ENCODE assay signal across 31 cellular contexts in the genomic region with DNA sequence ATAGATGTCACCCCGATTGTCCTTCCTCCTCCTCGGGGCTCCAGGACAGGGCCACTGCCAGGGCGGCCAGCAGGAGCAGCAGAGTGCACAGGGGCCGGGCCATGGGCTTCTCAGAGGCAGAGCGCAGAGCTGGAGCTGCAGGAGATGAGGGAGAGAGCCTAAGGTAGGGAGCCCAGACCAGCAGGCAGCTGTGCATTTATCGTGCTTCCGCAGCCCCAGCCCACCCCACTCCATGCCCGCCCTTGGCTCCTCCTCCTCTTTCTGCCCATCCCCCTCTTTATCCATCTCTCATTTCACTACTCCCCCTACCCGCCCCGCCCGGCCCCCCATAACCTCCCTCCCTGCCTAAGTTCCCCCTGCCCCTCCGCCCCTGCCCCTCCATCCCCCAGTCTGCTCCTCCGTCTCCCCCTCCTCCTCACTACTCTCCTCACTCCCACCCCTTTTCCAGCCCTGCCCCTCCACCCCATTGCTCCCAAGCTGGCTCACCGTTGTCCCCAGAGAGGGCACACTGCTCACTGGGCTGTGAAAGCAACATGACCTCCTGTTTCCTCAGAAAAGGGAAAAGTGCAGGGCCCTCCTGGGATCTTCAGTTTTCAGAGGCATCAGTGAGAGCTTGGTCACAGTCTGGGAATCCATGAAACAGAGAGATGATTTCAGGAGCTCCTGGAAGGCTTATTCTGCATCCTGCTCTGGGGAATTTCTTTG. TPM values are rescaled to one million over a fixed set of nuclear protein-coding genes. Genes with fewer than 3 reads are reported as not detected.
A peak's percentile ranks its signal among the peaks of the same experiment; 100 is the strongest.
DNase-seq lines count a peak whose midpoint lies in the region; ATAC-seq, FAIRE-seq and TF ChIP-seq lines count a peak whose summit lies in the region.
"Had no signal": no experiment of that assay in that cellular context is flagged by ENCODE, and none has a peak within 500 bp of the region (broad histone marks: within the 10 kb centered on the region; RNA-seq: fewer than 3 reads in every experiment).

No MANE protein-coding gene starts in this region.

- no peak overlapping the region for H3K27ac ChIP-seq in astrocyte (ENCODE audit: low read depth, low read length)
- H3K27ac ChIP-seq in lower lobe of right lung = no peak overlapping the region
- H3K27ac ChIP-seq: gastrocnemius medialis, HL-60, stomach had no signal

- H3K4me2 ChIP-seq in astrocyte (ENCODE audit: low read length) = no peak overlapping the region
- H3K4me2 ChIP-seq: smooth muscle cell had no signal

- intact Hi-C loops in lower lobe of right lung (cut with DNase I) = no loop called here

- H3K4me1 ChIP-seq in astrocyte (ENCODE audit: insufficient read depth, low read length) (no peaks in the 10 kb centered on the region), lower lobe of right lung (no peaks in the 10 kb centered on the region)
- H3K4me1 ChIP-seq: gastrocnemius medialis, stomach had no signal

- H3K36me3 Mint-ChIP-seq in astrocyte (ENCODE audit: low read depth, unreplicated experiment) = no peaks in the 10 kb centered on the region
- H3K36me3 Mint-ChIP-seq: CD8-positive, alpha-beta T cell; IgD-negative memory B cell; type B pancreatic cell had no signal

- H3K27me3 Mint-ChIP-seq in astrocyte (ENCODE audit: low read depth, unreplicated experiment) = peaks cover 29% of the 10 kb centered on the region
- H3K27me3 Mint-ChIP-seq: IgD-negative memory B cell had no signal

- no peak for TF ChIP-seq CTCF in astrocyte (IDR thresholded peaks at IDR 0.05; ENCODE audit: insufficient read depth, low read depth, low read length)
- no peak for TF ChIP-seq CTCF in GM10266 (IDR thresholded peaks at IDR 0.05; ENCODE audit: control insufficient read depth, insufficient read depth, low read depth, missing control alignments)
- TF ChIP-seq CTCF in lower lobe of right lung (IDR thresholded peaks at IDR 0.05) = no peak

- H3K9me3 ChIP-seq in astrocyte (ENCODE audit: insufficient read depth, low read depth, low read length) = no peaks in the 10 kb centered on the region
- no peaks in the 10 kb centered on the region for H3K9me3 ChIP-seq in lower lobe of right lung
- H3K9me3 ChIP-seq: gastrocnemius medialis, stomach had no signal

- no peak overlapping the region for H3K9ac ChIP-seq in astrocyte (ENCODE audit: low read length)

- peak; percentile 8 for DNase-seq in NCI-H1092 (lab: John Stamatoyannopoulos, UW)
- no peak for DNase-seq in astrocyte (ENCODE audit: low read depth)
- DNase-seq in iPS-NIHi7 (ENCODE audit: extremely low spot score) = peak; percentile 54
- peak; percentile 61 for DNase-seq in retina
- no peak for DNase-seq in GM10266 (ENCODE audit: extremely low spot score)
- no peak for DNase-seq in lower lobe of right lung
- DNase-seq: activated B cell treated with CpG ODN at 0.5 μM for 24 hours; activated CD4-positive, alpha-beta memory T cell treated with anti-CD3 and anti-CD28 coated beads, Interleukin-2, amount 10 ng/mL, durations not matched to agents 7 days and 5 days; activated gamma-delta T cell; activated T-cell treated with anti-CD3 and anti-CD28 coated beads for 4 hours; CD8-positive, alpha-beta T cell; central memory CD4-positive, alpha-beta T cell; erythroblast; gastrocnemius medialis; HCEC 1CT; NCI-H1436; stimulated activated CD4-positive, alpha-beta T cell treated with anti-CD3 and anti-CD28 coated beads, Interleukin-2, amount 100 ng/mL, for 48 hours; stomach; T-helper 17 cell had no signal

- no peaks in the 10 kb centered on the region for H4K20me1 ChIP-seq in astrocyte (ENCODE audit: insufficient read depth, low read length)

- no peak overlapping the region for H3K27ac Mint-ChIP-seq in astrocyte (ENCODE audit: unreplicated experiment)
- H3K27ac Mint-ChIP-seq: activated B cell treated with CpG ODN at 0.5 μM for 24 hours; activated CD4-positive, alpha-beta memory T cell treated with anti-CD3 and anti-CD28 coated beads, Interleukin-2, amount 10 ng/mL, durations not matched to agents 7 days and 5 days; CD8-positive, alpha-beta T cell; T-helper 17 cell; type B pancreatic cell had no signal

- H3K4me3 ChIP-seq in astrocyte (ENCODE audit: insufficient read depth, low read depth, low read length) (no peak overlapping the region), lower lobe of right lung (no peak overlapping the region)
- H3K4me3 ChIP-seq: gastrocnemius medialis, smooth muscle cell, stomach had no signal

- H3K27me3 ChIP-seq in astrocyte (ENCODE audit: insufficient read depth, low read length) = no peaks in the 10 kb centered on the region
- no peaks in the 10 kb centered on the region for H3K27me3 ChIP-seq in lower lobe of right lung (ENCODE audit: low read depth)
- H3K27me3 ChIP-seq: gastrocnemius medialis had no signal

- no peak overlapping the region for H2AFZ ChIP-seq in astrocyte (ENCODE audit: low read depth, low read length)

- no peak for ATAC-seq in GM19324 (IDR thresholded peaks at IDR 0.05; ENCODE audit: low FRiP score, unreplicated experiment)
- ATAC-seq in HG03432 (IDR thresholded peaks at IDR 0.05; ENCODE audit: unreplicated experiment) = no peak
- ATAC-seq in lower lobe of right lung = no peak
- ATAC-seq: CD8-positive, alpha-beta T cell; gastrocnemius medialis; left lobe of liver; Panc1; T-helper 17 cell had no signal

- H3K36me3 ChIP-seq in astrocyte (ENCODE audit: insufficient read depth, low read length) = no peaks in the 10 kb centered on the region
- H3K36me3 ChIP-seq in lower lobe of right lung = no peaks in the 10 kb centered on the region
- H3K36me3 ChIP-seq: gastrocnemius medialis, stomach had no signal

- peaks cover 13% of the 10 kb centered on the region for H3K4me1 Mint-ChIP-seq in astrocyte (ENCODE audit: low read depth, unreplicated experiment)
- H3K4me1 Mint-ChIP-seq: activated B cell treated with CpG ODN at 0.5 μM for 24 hours; activated CD4-positive, alpha-beta memory T cell treated with anti-CD3 and anti-CD28 coated beads, Interleukin-2, amount 10 ng/mL, durations not matched to agents 7 days and 5 days; IgD-negative memory B cell; T-helper 17 cell had no signal

- peaks cover 8% of the 10 kb centered on the region for H3K9me3 Mint-ChIP-seq in astrocyte (ENCODE audit: unreplicated experiment)
- H3K9me3 Mint-ChIP-seq: activated B cell treated with CpG ODN at 0.5 μM for 24 hours; activated CD4-positive, alpha-beta memory T cell treated with anti-CD3 and anti-CD28 coated beads, Interleukin-2, amount 10 ng/mL, durations not matched to agents 7 days and 5 days; CD8-positive, alpha-beta T cell; type B pancreatic cell had no signal

- peak; percentile 17 for FAIRE-seq in astrocyte (lab: Jason Lieb, UNC)
- FAIRE-seq: GM12892 had no signal

- H3K4me3 Mint-ChIP-seq in astrocyte (ENCODE audit: unreplicated experiment) = no peak overlapping the region
- H3K4me3 Mint-ChIP-seq: activated B cell treated with CpG ODN at 0.5 μM for 24 hours; activated CD4-positive, alpha-beta memory T cell treated with anti-CD3 and anti-CD28 coated beads, Interleukin-2, amount 10 ng/mL, durations not matched to agents 7 days and 5 days; CD8-positive, alpha-beta T cell; IgD-negative memory B cell; T-helper 17 cell; type B pancreatic cell had no signal

- no peaks in the 10 kb centered on the region for H3K79me2 ChIP-seq in astrocyte (ENCODE audit: insufficient read depth, low read length)

RNA-seq across cellular contexts. Expression of a gene that starts 25.5 kb away (rescaled TPM):
- total RNA-seq in astrocyte (not detected in 2 replicates), lower lobe of right lung (not detected)
- total RNA-seq: activated B cell treated with CpG ODN at 0.5 μM for 24 hours; activated CD4-positive, alpha-beta memory T cell treated with anti-CD3 and anti-CD28 coated beads, Interleukin-2, amount 10 ng/mL, durations not matched to agents 7 days and 5 days; CD8-positive, alpha-beta T cell; gastrocnemius medialis; left lobe of liver; MCF 10A; stomach; T-helper 17 cell had no signal

RNA-seq across cellular contexts. Expression of a gene that starts 50.3 kb away (rescaled TPM):
- total RNA-seq in astrocyte = 1.7 and 2.9 TPM in 2 replicates
- total RNA-seq in lower lobe of right lung = not detected
- total RNA-seq: activated B cell treated with CpG ODN at 0.5 μM for 24 hours; activated CD4-positive, alpha-beta memory T cell treated with anti-CD3 and anti-CD28 coated beads, Interleukin-2, amount 10 ng/mL, durations not matched to agents 7 days and 5 days; CD8-positive, alpha-beta T cell; gastrocnemius medialis; left lobe of liver; MCF 10A; pulmonary artery endothelial cell; SK-MEL-5; smooth muscle cell; T-helper 17 cell had no signal

Comparison
In these comparisons a context has a peak if more than half of its experiments do, and no peak if none do; other contexts are left out.
1. DNase-seq: peak in NCI-H1092 (single experiment), iPS-NIHi7 (single experiment) and retina (single experiment); none in astrocyte (single experiment), GM10266 (single experiment) and lower lobe of right lung (single experiment).